ENCODE assay signal across 1 cellular context in genomic region chr20:38197217-38198008, GRCh38.
TF ChIP-seq lines count a peak whose summit lies in the region.

No MANE protein-coding gene starts in this region.

TF ChIP-seq in A549, 52 proteins besides CTCF, POLR2A, EP300 and RAD21 (continued from another document):
- TF ChIP-seq MAX (IDR thresholded peaks at IDR 0.05) (no peak), CHD4 (IDR thresholded peaks at IDR 0.05; ENCODE audit: borderline replicate concordance) (no peak), RCOR1 (IDR thresholded peaks at IDR 0.05; ENCODE audit: low read depth, low read length) (no peak), MAZ (IDR thresholded peaks at IDR 0.05; ENCODE audit: borderline replicate concordance, low read depth, low read length) (no peak), TP53 (CRISPR knock-in tag; IDR thresholded peaks at IDR 0.05) (no peak), RNF2 (IDR thresholded peaks at IDR 0.05; ENCODE audit: borderline replicate concordance, low read depth) (no peak), JUN (IDR thresholded peaks at IDR 0.05) (no peak), HEYL (CRISPR knock-in tag; IDR thresholded peaks at IDR 0.05) (no peak), FOSB (CRISPR knock-in tag; IDR thresholded peaks at IDR 0.05) (no peak), POLR2AphosphoS2 (conservative IDR thresholded peaks at IDR 0.05; ENCODE audit: low read length) (no peak), ZC3H11A (IDR thresholded peaks at IDR 0.05) (no peak), EHF (CRISPR knock-in tag; IDR thresholded peaks at IDR 0.05) (no peak), ZNF302 (CRISPR knock-in tag; IDR thresholded peaks at IDR 0.05) (no peak), BHLHE40 (IDR thresholded peaks at IDR 0.05; ENCODE audit: low read depth, low read length) (no peak), USF2 (IDR thresholded peaks at IDR 0.05) (no peak), PHF8 (IDR thresholded peaks at IDR 0.05; ENCODE audit: borderline replicate concordance, low read depth) (no peak), HOXB13 (CRISPR knock-in tag; IDR thresholded peaks at IDR 0.05; ENCODE audit: low read depth) (no peak)
